Comparison of ENCODE assay signal across 8 cellular contexts in the genomic region with DNA sequence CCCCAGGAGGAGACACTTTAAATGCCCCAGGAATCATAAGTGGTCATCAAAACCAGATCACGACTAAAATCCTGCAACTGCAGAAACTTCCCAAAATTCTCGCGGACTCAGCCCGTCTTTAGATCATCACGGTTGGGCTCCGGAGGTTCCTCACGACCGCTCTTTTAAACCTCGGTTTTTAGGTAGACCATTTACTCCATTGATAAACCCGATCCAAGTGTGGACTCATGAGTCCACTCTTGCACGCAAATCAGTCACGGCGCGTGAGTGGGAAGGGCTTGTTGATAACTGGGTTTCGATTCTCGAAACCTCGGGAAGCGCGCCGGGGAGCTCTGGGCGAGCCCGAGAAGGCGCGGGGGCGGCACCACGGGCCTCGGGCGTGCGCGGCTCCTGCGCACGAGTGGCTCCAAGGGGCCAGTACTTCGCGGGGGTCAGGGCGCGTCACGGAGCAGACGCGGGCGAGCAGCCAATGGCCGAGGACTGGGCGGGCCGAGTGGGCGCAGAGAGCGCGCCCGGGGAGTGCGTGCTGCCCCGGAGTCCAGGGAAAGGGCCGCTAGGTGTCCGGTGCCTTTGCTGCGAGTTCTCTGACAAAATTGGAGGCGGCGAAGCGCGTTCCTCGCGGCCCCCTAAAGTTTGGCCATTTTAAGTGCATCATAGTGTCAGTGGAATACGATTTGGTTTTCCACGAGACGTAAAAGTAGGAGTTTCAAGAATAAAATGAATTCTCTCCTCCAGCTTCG.
DNase-seq lines count a peak whose midpoint lies in the region; ATAC-seq lines count a peak whose summit lies in the region.

No MANE protein-coding gene starts in this region.

- peak overlapping the region; percentile 92 for H3K4me3 Mint-ChIP-seq in central memory CD8-positive, alpha-beta T cell

- peak overlapping the region; percentile 90 for H3K27ac Mint-ChIP-seq in central memory CD8-positive, alpha-beta T cell (ENCODE audit: low read depth)

- peaks cover 27% of the 10 kb centered on the region for H3K4me1 Mint-ChIP-seq in central memory CD8-positive, alpha-beta T cell

- DNase-seq in NCI-H2171 treated with DMSO at 0.1 percent for 48 hours (lab: John Stamatoyannopoulos, UW) (peak; percentile 54), islet precursor cell (peak; percentile 93), smooth muscle cell of the brain vasculature (ENCODE audit: low read depth, low spot score) (peak; percentile 77), OCI-M2 (lab: John Stamatoyannopoulos, UW; ENCODE audit: unreplicated experiment) (no peak)
- DNase-seq in activated CD4-positive, CD25-positive, alpha-beta regulatory T cell treated with anti-CD3 and anti-CD28 coated beads, Interleukin-2, amount 50 U/mL, for 72 hours: peak; percentile 72
- peak; percentile 39 to 41 for DNase-seq in central memory CD8-positive, alpha-beta T cell (ENCODE audit: low spot score in 2 of 2)

- H3K9me3 Mint-ChIP-seq in central memory CD8-positive, alpha-beta T cell: no peaks in the 10 kb centered on the region

- ATAC-seq in GM18517 (IDR thresholded peaks at IDR 0.05; ENCODE audit: unreplicated experiment) (peak; percentile 47), HG02884 (IDR thresholded peaks at IDR 0.05; ENCODE audit: unreplicated experiment) (peak; percentile 37)
- ATAC-seq in central memory CD8-positive, alpha-beta T cell (replicated peaks; ENCODE audit: extremely low read depth, poor library complexity, severe bottlenecking): peak; percentile 60

- H3K36me3 Mint-ChIP-seq in central memory CD8-positive, alpha-beta T cell (ENCODE audit: insufficient read depth): peaks cover 11% of the 10 kb centered on the region

- H3K27me3 Mint-ChIP-seq in central memory CD8-positive, alpha-beta T cell: peaks cover 6% of the 10 kb centered on the region
